ENCODE assay signal across 10 cellular contexts in genomic region chr17:39979021-39979660, GRCh38. TPM values are rescaled to one million over a fixed set of nuclear protein-coding genes. Genes with fewer than 3 reads are reported as not detected.
A peak's percentile ranks its signal among the peaks of the same experiment; 100 is the strongest.
DNase-seq lines count a peak whose midpoint lies in the region; ATAC-seq and TF ChIP-seq lines count a peak whose summit lies in the region.
"Had no signal": no experiment of that assay in that cellular context is flagged by ENCODE, and none has a peak within 500 bp of the region (broad histone marks: within the 10 kb centered on the region; RNA-seq: fewer than 3 reads in every experiment).

No MANE protein-coding gene starts in this region.

- CTCF ChIA-PET in activated CD8-positive, alpha-beta memory T cell treated with anti-CD3 and anti-CD28 coated beads, Interleukin-2, amount 10 ng/mL, durations not matched to agents 7 days and 5 days (lab: Charles Lee): interaction anchor here (0.6 to 8.7 kb wide), 13 partner anchors 7 to 358 kb away, joined by 3 to 129 read pairs (median 7); partner anchors contain the start of gene GSDMA

- H3K9me3 Mint-ChIP-seq in activated CD8-positive, alpha-beta memory T cell treated with anti-CD3 and anti-CD28 coated beads, Interleukin-2, amount 10 ng/mL, durations not matched to agents 7 days and 5 days (ENCODE audit: low read depth): no peaks in the 10 kb centered on the region

- WGBS in suprapubic skin: 64% methylated on average over 5 of the region's 5 CpGs

- DNase-seq in activated CD8-positive, alpha-beta memory T cell treated with anti-CD3 and anti-CD28 coated beads, Interleukin-2, amount 10 ng/mL, durations not matched to agents 7 days and 5 days: no peak
- DNase-seq in activated CD8-positive, alpha-beta memory T cell treated with anti-CD3 and anti-CD28 coated beads, Interleukin-2, amount 50 U/mL, for 4 hours: no peak
- peak; percentile 15 to 18 for DNase-seq in SJCRH30
- peak; percentile 65 for DNase-seq in hepatic stellate cell (ENCODE audit: low spot score)
- DNase-seq in suprapubic skin (ENCODE audit: low spot score in 2 of 2): no peak
- DNase-seq in activated effector memory CD4-positive, alpha-beta T cell treated with anti-CD3 and anti-CD28 coated beads, Interleukin-2, amount 50 U/mL, for 16 hours: no peak
- DNase-seq: hippocampal formation, NCI-H187 had no signal

- H3K27ac ChIP-seq in SJCRH30 (no peak overlapping the region), suprapubic skin (peak overlapping the region; percentile 96)

- no peak overlapping the region for H3K27ac Mint-ChIP-seq in activated CD8-positive, alpha-beta memory T cell treated with anti-CD3 and anti-CD28 coated beads, Interleukin-2, amount 10 ng/mL, durations not matched to agents 7 days and 5 days

- H3K27me3 Mint-ChIP-seq in activated CD8-positive, alpha-beta memory T cell treated with anti-CD3 and anti-CD28 coated beads, Interleukin-2, amount 10 ng/mL, durations not matched to agents 7 days and 5 days: peaks cover 18% of the 10 kb centered on the region

- H3K4me1 Mint-ChIP-seq in activated CD8-positive, alpha-beta memory T cell treated with anti-CD3 and anti-CD28 coated beads, Interleukin-2, amount 10 ng/mL, durations not matched to agents 7 days and 5 days: peaks cover 32% of the 10 kb centered on the region

- ATAC-seq in activated CD8-positive, alpha-beta memory T cell treated with anti-CD3 and anti-CD28 coated beads, Interleukin-2, amount 10 ng/mL, durations not matched to agents 7 days and 5 days: no peak
- ATAC-seq in HG02852 (IDR thresholded peaks at IDR 0.05; ENCODE audit: unreplicated experiment) (no peak), GM18520 (IDR thresholded peaks at IDR 0.05; ENCODE audit: unreplicated experiment) (no peak)

- TF ChIP-seq CTCF in suprapubic skin (IDR thresholded peaks at IDR 0.05): no peak

- peak overlapping the region; percentile 97 for H3K4me3 Mint-ChIP-seq in activated CD8-positive, alpha-beta memory T cell treated with anti-CD3 and anti-CD28 coated beads, Interleukin-2, amount 10 ng/mL, durations not matched to agents 7 days and 5 days

- peaks cover under 1% of the 10 kb centered on the region; the same call in 1 of the 2 replicates for H3K36me3 ChIP-seq in SJCRH30
- peaks cover 3% of the 10 kb centered on the region for H3K36me3 ChIP-seq in suprapubic skin

- no peak for TF ChIP-seq EP300 in suprapubic skin (IDR thresholded peaks at IDR 0.05)

- TF ChIP-seq POLR2A in suprapubic skin (IDR thresholded peaks at IDR 0.05): no peak

- H3K4me3 ChIP-seq in SJCRH30 (peak overlapping the region; percentile 78; the same call in 1 of the 2 replicates), suprapubic skin (peak overlapping the region; percentile 98)

- 0 out of 2 replicates have a peak, but pooled peaks cover 3% of the 10 kb centered on the region for H3K27me3 ChIP-seq in SJCRH30
- H3K27me3 ChIP-seq in suprapubic skin: no peaks in the 10 kb centered on the region

- H3K4me1 ChIP-seq in SJCRH30 (peaks cover 10% of the 10 kb centered on the region), suprapubic skin (peaks cover 38% of the 10 kb centered on the region)

- H3K9me3 ChIP-seq in SJCRH30 (replicated peaks): no peaks in the 10 kb centered on the region
- no peaks in the 10 kb centered on the region for H3K9me3 ChIP-seq in suprapubic skin

- peaks cover under 1% of the 10 kb centered on the region for H3K36me3 Mint-ChIP-seq in activated CD8-positive, alpha-beta memory T cell treated with anti-CD3 and anti-CD28 coated beads, Interleukin-2, amount 10 ng/mL, durations not matched to agents 7 days and 5 days

RNA-seq across cellular contexts. Expression of gene PSMD3, which starts 1.5 kb away (rescaled TPM):
- total RNA-seq in activated CD8-positive, alpha-beta memory T cell treated with anti-CD3 and anti-CD28 coated beads, Interleukin-2, amount 10 ng/mL, durations not matched to agents 7 days and 5 days: 100 to 1,000 TPM; 106 to 138 TPM
- 128 and 129 TPM in 2 replicates for total RNA-seq in SJCRH30 (2014; rRNA removed; shearing (Covaris generic))
- total RNA-seq in suprapubic skin: 100 to 1,000 TPM in 2 of 4 donors, 10 to 100 TPM in 2; 82.8 to 118 (median 104) TPM

RNA-seq across cellular contexts. Expression of gene GSDMA, which starts 16.3 kb away (rescaled TPM):
- not detected for total RNA-seq in activated CD8-positive, alpha-beta memory T cell treated with anti-CD3 and anti-CD28 coated beads, Interleukin-2, amount 10 ng/mL, durations not matched to agents 7 days and 5 days
- not detected in 2 replicates for total RNA-seq in SJCRH30 (2014; rRNA removed; shearing (Covaris generic))
- total RNA-seq in suprapubic skin: 100 to 1,000 TPM in 2 of 4 donors, 10 to 100 TPM in 2; 26.7 to 156 (median 105) TPM

RNA-seq across cellular contexts. Expression of gene CSF3, which starts 36.1 kb away (rescaled TPM):
- not detected for total RNA-seq in activated CD8-positive, alpha-beta memory T cell treated with anti-CD3 and anti-CD28 coated beads, Interleukin-2, amount 10 ng/mL, durations not matched to agents 7 days and 5 days
- total RNA-seq in SJCRH30 (2014; rRNA removed; shearing (Covaris generic)): 0.55 and 1.4 TPM in 2 replicates
- total RNA-seq in suprapubic skin: 1 to 10 TPM in 1 of 4 donors, not detected in 3; 5.0 TPM

RNA-seq across cellular contexts. Expression of gene LRRC3C, which starts 51.6 kb away (rescaled TPM):
- total RNA-seq in activated CD8-positive, alpha-beta memory T cell treated with anti-CD3 and anti-CD28 coated beads, Interleukin-2, amount 10 ng/mL, durations not matched to agents 7 days and 5 days: not detected
- total RNA-seq in SJCRH30 (2014; rRNA removed; shearing (Covaris generic)): not detected in 2 replicates
- 1 to 10 TPM in 2 of 4 donors, not detected in 2; 1.1 to 2.3 TPM for total RNA-seq in suprapubic skin

RNA-seq across cellular contexts. Expression of gene ORMDL3, which starts 51.7 kb away (rescaled TPM):
- 100 to 1,000 TPM; 111 to 131 TPM for total RNA-seq in activated CD8-positive, alpha-beta memory T cell treated with anti-CD3 and anti-CD28 coated beads, Interleukin-2, amount 10 ng/mL, durations not matched to agents 7 days and 5 days
- total RNA-seq in SJCRH30 (2014; rRNA removed; shearing (Covaris generic)): 27.5 and 27.8 TPM in 2 replicates
- total RNA-seq in suprapubic skin: 10 to 100 TPM; 57.7 to 91.3 (median 77.9) TPM

Comparison
In these comparisons a context has a peak if more than half of its experiments do, and no peak if none do; other contexts are left out.
1. DNase-seq: peak in SJCRH30 (2 of 2) and hepatic stellate cell (single experiment); none in activated CD8-positive, alpha-beta memory T cell treated with anti-CD3 and anti-CD28 coated beads, Interleukin-2, amount 10 ng/mL, durations not matched to agents 7 days and 5 days (single experiment), activated CD8-positive, alpha-beta memory T cell treated with anti-CD3 and anti-CD28 coated beads, Interleukin-2, amount 50 U/mL, for 4 hours (single experiment), suprapubic skin (0 of 2) and activated effector memory CD4-positive, alpha-beta T cell treated with anti-CD3 and anti-CD28 coated beads, Interleukin-2, amount 50 U/mL, for 16 hours (single experiment).
2. RNA of gene GSDMA, which starts 16.3 kb away (total RNA-seq): 26.7 to 156 TPM in suprapubic skin; not detected in activated CD8-positive, alpha-beta memory T cell treated with anti-CD3 and anti-CD28 coated beads, Interleukin-2, amount 10 ng/mL, durations not matched to agents 7 days and 5 days and not detected in SJCRH30; every median in the first group is over 10 times any median in the second.